ENCODE assay signal across 24 cellular contexts in the genomic region with DNA sequence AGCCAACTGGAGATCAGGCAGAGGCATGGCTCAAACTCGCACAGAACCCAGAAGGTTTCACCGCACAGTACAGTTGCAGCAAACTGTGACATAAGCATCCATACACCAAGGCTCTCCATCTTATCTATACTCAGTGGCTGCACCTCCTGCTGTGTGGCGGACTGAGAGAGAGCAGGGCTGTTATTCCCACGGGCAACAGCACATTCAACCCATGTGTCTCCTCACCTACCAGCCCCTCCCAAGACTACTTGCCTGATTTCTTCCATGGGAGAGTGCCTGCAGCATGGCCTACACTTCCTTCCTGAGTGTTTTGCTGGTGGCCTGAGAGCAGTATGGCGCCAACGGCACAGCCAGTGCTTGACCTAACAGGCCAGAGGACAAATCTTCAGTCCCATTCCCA.
A peak's percentile ranks its signal among the peaks of the same experiment; 100 is the strongest.
DNase-seq lines count a peak whose midpoint lies in the region; FAIRE-seq and TF ChIP-seq lines count a peak whose summit lies in the region.
"Had no signal": no experiment of that assay in that cellular context is flagged by ENCODE, and none has a peak within 500 bp of the region (broad histone marks: within the 10 kb centered on the region; RNA-seq: fewer than 3 reads in every experiment).

No MANE protein-coding gene starts in this region.

- WGBS in H1 (ENCODE audit: extremely low coverage in 1 of 2, insufficient coverage in 1 of 2, insufficient read length in 1 of 2, insufficient replicate concordance in 2 of 2, low coverage in 1 of 2, low lambda C conversion rate in 2 of 2, missing lambda C conversion rate in 1 of 2), 2 experiments, result 92% methylated on average over 6 of the region's 6 CpGs; no CpG with 5 or more reads in 1 of the 2 experiments

- no peak overlapping the region for H2BK20ac ChIP-seq in H1 (ENCODE audit: low read length)

- in situ Hi-C loops in KBM-7 (cut with MboI; ENCODE audit: low pct_unique_long_range_greater_than_20kb, low sequenced_read_pairs), result no loop called here

- H3K27me3 ChIP-seq in OCI-LY3 (ENCODE audit: low read depth, low read length) (no peaks in the 10 kb centered on the region), H1 (replicated peaks in 1 of 4; ENCODE audit: control insufficient read depth in 3 of 4, extremely low read depth in 1 of 4, insufficient read depth in 3 of 4, low read length in 3 of 4) (no peaks in the 10 kb centered on the region)
- H3K27me3 ChIP-seq: BE2C; BLaER1 treated with 17β-estradiol and CSF1 and Interleukin-3, amounts not matched to agents 10 nM and 100 nM had no signal

- no peak overlapping the region for H4K8ac ChIP-seq in H1 (ENCODE audit: extremely low read depth, insufficient read depth, low read length)

- no peak overlapping the region for H3K23ac ChIP-seq in H1 (ENCODE audit: insufficient read length)

- no peak for TF ChIP-seq RAD21 in H1 (IDR thresholded peaks at IDR 0.05 in 1 of 2, conservative IDR thresholded peaks at IDR 0.05 in 1 of 2; ENCODE audit: low read depth in 2 of 2, low read length in 2 of 2)

- H3K4me1 ChIP-seq in HEK293 (ENCODE audit: control insufficient read depth, insufficient read depth, low read length) (no peaks in the 10 kb centered on the region), OCI-LY3 (ENCODE audit: low read length) (no peaks in the 10 kb centered on the region), H1 (replicated peaks in 1 of 4; ENCODE audit: control insufficient read depth in 3 of 4, insufficient read depth in 4 of 4, low read length in 3 of 4) (no peaks in the 10 kb centered on the region)
- H3K4me1 ChIP-seq: A549; BE2C; BLaER1 treated with 17β-estradiol and CSF1 and Interleukin-3, amounts not matched to agents 10 nM and 100 nM had no signal

- TF ChIP-seq EP300 in H1 (IDR thresholded peaks at IDR 0.05; ENCODE audit: borderline replicate concordance in 1 of 2, low read depth in 2 of 2, low read length in 2 of 2), result no peak

- H4K20me1 ChIP-seq in OCI-LY3 (ENCODE audit: insufficient read depth, low read length) (no peaks in the 10 kb centered on the region), H1 (replicated peaks in 1 of 2; ENCODE audit: control insufficient read depth in 1 of 2, insufficient read depth in 2 of 2, low read length in 2 of 2) (no peaks in the 10 kb centered on the region)
- H4K20me1 ChIP-seq: BLaER1 treated with 17β-estradiol and CSF1 and Interleukin-3, amounts not matched to agents 10 nM and 100 nM had no signal

- H3K79me1 ChIP-seq in H1 (ENCODE audit: low read depth, low read length), result no peaks in the 10 kb centered on the region

- H3K27ac ChIP-seq in HEK293 (ENCODE audit: extremely low read depth, low read depth, low read length), result no peak overlapping the region
- no peak overlapping the region for H3K27ac ChIP-seq in OCI-LY3 (ENCODE audit: low read length)
- no peak overlapping the region for H3K27ac ChIP-seq in H1 (ENCODE audit: low read depth, low read length)
- H3K27ac ChIP-seq: A549; BLaER1 treated with 17β-estradiol and CSF1 and Interleukin-3, amounts not matched to agents 10 nM and 100 nM had no signal

- H3K4me3 ChIP-seq in HEK293 (ENCODE audit: low read depth, low read length) (no peak overlapping the region), OCI-LY3 (ENCODE audit: low read length) (no peak overlapping the region), H1 (ENCODE audit: extremely low read depth in 1 of 4, insufficient read depth in 2 of 4, low read depth in 3 of 4, low read length in 4 of 4) (no peak overlapping the region)
- H3K4me3 ChIP-seq: A549; BLaER1 treated with 17β-estradiol and CSF1 and Interleukin-3, amounts not matched to agents 10 nM and 100 nM had no signal

- H2AFZ ChIP-seq in OCI-LY3 (ENCODE audit: low read depth, low read length) (peak overlapping the region; percentile 45; the same call in 1 of the 2 replicates), H1 (ENCODE audit: low read length) (peak overlapping the region; percentile 56; the same call in 1 of the 2 replicates)

- POLR2A ChIA-PET in HEK293 (lab: Yijun Ruan, JAX), result no interaction called here
- POLR2A ChIA-PET in H1 (lab: Charles Lee; ENCODE audit: partially characterized antibody), result no interaction called here

- no peak overlapping the region for H2BK5ac ChIP-seq in H1 (ENCODE audit: low read depth, low read length)

- H3K36me3 ChIP-seq in HEK293 (ENCODE audit: control insufficient read depth in 2 of 2, insufficient read depth in 1 of 2, low read length in 2 of 2), result no peaks in the 10 kb centered on the region
- no peaks in the 10 kb centered on the region for H3K36me3 ChIP-seq in OCI-LY3 (replicated peaks; ENCODE audit: low read depth, low read length)
- H3K36me3 ChIP-seq in H1 (ENCODE audit: control insufficient read depth in 2 of 4, insufficient read depth in 4 of 4, low read length in 3 of 4), result no peaks in the 10 kb centered on the region
- H3K36me3 ChIP-seq: BE2C; BLaER1 treated with 17β-estradiol and CSF1 and Interleukin-3, amounts not matched to agents 10 nM and 100 nM had no signal

- no peak for TF ChIP-seq POLR2A in H1 (IDR thresholded peaks at IDR 0.05; ENCODE audit: control extremely low read depth in 1 of 2, low read depth in 2 of 2, low read length in 2 of 2)

- no peak overlapping the region for H4K91ac ChIP-seq in H1 (replicated peaks; ENCODE audit: insufficient read length, low read length)

- H2AK5ac ChIP-seq in H1 (ENCODE audit: low read depth, low read length), result no peak overlapping the region

- no peak overlapping the region for H3K18ac ChIP-seq in H1 (ENCODE audit: extremely low read depth, low read length)

- H3K9ac ChIP-seq in OCI-LY3 (ENCODE audit: low read length), result no peak overlapping the region
- no peak overlapping the region for H3K9ac ChIP-seq in H1 (replicated peaks in 1 of 4; ENCODE audit: extremely low read depth in 1 of 4, low read depth in 3 of 4, low read length in 3 of 4)
- H3K9ac ChIP-seq: BLaER1 treated with 17β-estradiol and CSF1 and Interleukin-3, amounts not matched to agents 10 nM and 100 nM had no signal

- H2BK15ac ChIP-seq in H1 (ENCODE audit: low read length), result no peak overlapping the region

- no peak overlapping the region for H2BK12ac ChIP-seq in H1 (ENCODE audit: low read depth, low read length)

- CTCF ChIA-PET in HEK293 (lab: Yijun Ruan, JAX), result no interaction called here
- CTCF ChIA-PET in H1 (lab: Charles Lee; ENCODE audit: partially characterized antibody), result no interaction called here

- H3K9me3 ChIP-seq in HEK293 (ENCODE audit: control insufficient read depth, insufficient read depth, low read depth, low read length) (no peaks in the 10 kb centered on the region), OCI-LY3 (ENCODE audit: insufficient read depth, low read length) (no peaks in the 10 kb centered on the region), H1 (ENCODE audit: insufficient read depth in 2 of 2, low read depth in 1 of 2, low read length in 1 of 2) (no peaks in the 10 kb centered on the region)
- H3K9me3 ChIP-seq: A549; BE2C; BLaER1 treated with 17β-estradiol and CSF1 and Interleukin-3, amounts not matched to agents 10 nM and 100 nM had no signal

- TF ChIP-seq CTCF in HEK293 (tag by site-specific recombination; IDR thresholded peaks at IDR 0.05) (no peak), OCI-LY3 (IDR thresholded peaks at IDR 0.05; ENCODE audit: low read depth, low read length) (no peak), H1 (IDR thresholded peaks at IDR 0.05; ENCODE audit: control extremely low read depth in 1 of 3, insufficient read depth in 1 of 3, low read depth in 1 of 3, low read length in 3 of 3) (no peak)

- H4K5ac ChIP-seq in H1 (ENCODE audit: insufficient read length, low read depth, low read length), result no peak overlapping the region

- no peaks in the 10 kb centered on the region for H3K79me2 ChIP-seq in OCI-LY3 (ENCODE audit: low read length)
- H3K79me2 ChIP-seq in H1 (ENCODE audit: control insufficient read depth in 1 of 2, insufficient read depth in 2 of 2, low read length in 2 of 2), result no peaks in the 10 kb centered on the region

- FAIRE-seq in H1 (lab: Jason Lieb, UNC), result no peak
- FAIRE-seq: A549, D721Med, GM12891, GM18507 had no signal

- H2BK120ac ChIP-seq in H1 (replicated peaks; ENCODE audit: low read depth, low read length), result no peak overlapping the region

- no peak overlapping the region for H3K4ac ChIP-seq in H1 (replicated peaks; ENCODE audit: insufficient read length, low read depth, low read length)

- DNase-seq in H1 (ENCODE audit: low read depth in 1 of 2, low spot score in 2 of 2) (no peak), HuH-7 (ENCODE audit: low spot score) (no peak), HPDE6-E6E7 (ENCODE audit: extremely low spot score) (no peak), KBM-7 (no peak)
- DNase-seq: 8988T; ACHN; AML-193; BE2C; CD4-positive, alpha-beta T cell; CD8-positive, alpha-beta memory T cell; DMS 273 treated with DMSO at 0.1 percent for 48 hours; DMS79 treated with DMSO at 0.1 percent for 48 hours; GF-D8; GOT3; H7; HCEC 1CT; HFFc6 had no signal

- H3K4me2 ChIP-seq in OCI-LY3 (ENCODE audit: low read length) (no peak overlapping the region), H1 (ENCODE audit: insufficient read depth in 1 of 2, low read depth in 2 of 2, low read length in 2 of 2) (no peak overlapping the region)
- H3K4me2 ChIP-seq: A549; BLaER1 treated with 17β-estradiol and CSF1 and Interleukin-3, amounts not matched to agents 10 nM and 100 nM had no signal

- no peak overlapping the region for H3K14ac ChIP-seq in H1 (ENCODE audit: insufficient read length)

- H3K23me2 ChIP-seq in H1 (ENCODE audit: low read depth, low read length), result no peaks in the 10 kb centered on the region

- no peak overlapping the region for H3K56ac ChIP-seq in H1 (replicated peaks; ENCODE audit: insufficient read length, low read depth, low read length)

TF ChIP-seq in HEK293, 187 proteins besides CTCF, POLR2A, EP300 and RAD21:
- TF ChIP-seq TRIM28 (IDR thresholded peaks at IDR 0.05; ENCODE audit: borderline replicate concordance, low read length), result peak; percentile 90; the same call in 1 of the 2 replicates
- no peak for TF ChIP-seq ZNF140 (tag by site-specific recombination; IDR thresholded peaks at IDR 0.05)

TF ChIP-seq in H1, 55 proteins besides CTCF, POLR2A, EP300 and RAD21 (continues in another document):
- no peak for TF ChIP-seq CREB1 (IDR thresholded peaks at IDR 0.05)
- TF ChIP-seq ASH2L (IDR thresholded peaks at IDR 0.05; ENCODE audit: low read length), result no peak
